Comparison of ENCODE assay signal across 25 cellular contexts in genomic region chr4:167779864-167780263, GRCh38.
DNase-seq lines count a peak whose midpoint lies in the region; ATAC-seq and TF ChIP-seq lines count a peak whose summit lies in the region.
"Had no signal": no experiment of that assay in that cellular context is flagged by ENCODE, and none has a peak within 500 bp of the region (broad histone marks: within the 10 kb centered on the region; RNA-seq: fewer than 3 reads in every experiment).

No MANE protein-coding gene starts in this region.

- H3K79me2 ChIP-seq in ACC112 (ENCODE audit: control insufficient read depth, insufficient read depth, low read length, unreplicated experiment), result no peaks in the 10 kb centered on the region
- H3K79me2 ChIP-seq in PC-9 (ENCODE audit: low read depth), result no peaks in the 10 kb centered on the region

- H3K9me3 Mint-ChIP-seq in HFFc6, result no peaks in the 10 kb centered on the region
- H3K9me3 Mint-ChIP-seq: nephron progenitor cell had no signal

- peak overlapping the region; percentile 70; the same call in 1 of the 2 replicates for H3K27ac Mint-ChIP-seq in HFFc6
- H3K27ac Mint-ChIP-seq: activated naive CD4-positive, alpha-beta T cell treated with anti-CD3 and anti-CD28 coated beads, Interleukin-2, amount 50 U/mL, for 24 hours; CD4-positive, alpha-beta memory T cell; effector memory CD8-positive, alpha-beta T cell; stimulated activated effector memory CD8-positive, alpha-beta T cell treated with anti-CD3 and anti-CD28 coated beads, Interleukin-12 subunit alpha, Interleukin-12 subunit beta, amount 100 ng/mL, for 72 hours had no signal

- ATAC-seq in HG02973 (IDR thresholded peaks at IDR 0.05; ENCODE audit: unreplicated experiment) (no peak), GM19395 (IDR thresholded peaks at IDR 0.05; ENCODE audit: unreplicated experiment) (no peak)
- ATAC-seq: effector memory CD8-positive, alpha-beta T cell; stimulated activated effector memory CD8-positive, alpha-beta T cell treated with anti-CD3 and anti-CD28 coated beads, Interleukin-12 subunit alpha, Interleukin-12 subunit beta, amount 100 ng/mL, for 72 hours had no signal

- TF ChIP-seq CTCF in HFFc6 (IDR thresholded peaks at IDR 0.05) (no peak), PC-9 (conservative IDR thresholded peaks at IDR 0.05) (no peak)

- no peaks in the 10 kb centered on the region for H3K36me3 ChIP-seq in ACC112 (ENCODE audit: insufficient read depth, low read length)
- H3K36me3 ChIP-seq in PC-9 (ENCODE audit: low read depth), result no peaks in the 10 kb centered on the region
- H3K36me3 ChIP-seq: ascending aorta, sigmoid colon, uterus had no signal

- H3K4me2 ChIP-seq in PC-9, result peak overlapping the region; percentile 75

- H3K4me3 Mint-ChIP-seq in HFFc6, result peak overlapping the region; percentile 91
- H3K4me3 Mint-ChIP-seq: activated naive CD4-positive, alpha-beta T cell treated with anti-CD3 and anti-CD28 coated beads, Interleukin-2, amount 50 U/mL, for 24 hours; CD4-positive, alpha-beta memory T cell; effector memory CD8-positive, alpha-beta T cell; nephron progenitor cell; stimulated activated effector memory CD8-positive, alpha-beta T cell treated with anti-CD3 and anti-CD28 coated beads, Interleukin-12 subunit alpha, Interleukin-12 subunit beta, amount 100 ng/mL, for 72 hours had no signal

- H3K4me3 ChIP-seq in ACC112 (ENCODE audit: low read depth, low read length) (peak overlapping the region; percentile 75), PC-9 (peak overlapping the region; percentile 51; the same call in 1 of the 2 replicates)
- H3K4me3 ChIP-seq: ascending aorta, sigmoid colon, uterus had no signal

- H3K4me1 ChIP-seq in ACC112 (ENCODE audit: control insufficient read depth, insufficient read depth, low read length, unreplicated experiment), result no peaks in the 10 kb centered on the region
- H3K4me1 ChIP-seq in PC-9 (replicated peaks; ENCODE audit: insufficient read depth), result 0 out of 2 replicates have a peak, but pooled peaks cover 8% of the 10 kb centered on the region
- H3K4me1 ChIP-seq: ascending aorta, sigmoid colon, uterus had no signal

- no peaks in the 10 kb centered on the region for H4K20me1 ChIP-seq in PC-9 (ENCODE audit: insufficient read depth)

- BruUV-seq in PC-9 (replicated peaks; lab: Mats Ljungman, UMichigan), result no TSS peak

- H3K27me3 ChIP-seq in ACC112 (ENCODE audit: insufficient read depth, low read length) (no peaks in the 10 kb centered on the region), PC-9 (ENCODE audit: insufficient read depth, low read depth) (no peaks in the 10 kb centered on the region)
- H3K27me3 ChIP-seq: ascending aorta, sigmoid colon, uterus had no signal

- POLR2A ChIA-PET in PC-9 (lab: Charles Lee; ENCODE audit: unreplicated experiment) (no interaction called here), HEK293T (lab: Yijun Ruan, JAX) (no interaction called here)

- H3F3A ChIP-seq in PC-9 (ENCODE audit: insufficient read depth, low read depth), result no peaks in the 10 kb centered on the region

- no peaks in the 10 kb centered on the region; the same call in 1 of the 2 replicates for H3K27me3 Mint-ChIP-seq in HFFc6 (ENCODE audit: insufficient read depth)
- H3K27me3 Mint-ChIP-seq: activated naive CD4-positive, alpha-beta T cell treated with anti-CD3 and anti-CD28 coated beads, Interleukin-2, amount 50 U/mL, for 24 hours; CD4-positive, alpha-beta memory T cell; effector memory CD8-positive, alpha-beta T cell had no signal

- intact Hi-C loops in PC-9 (cut with micrococcal nuclease; ENCODE audit: unreplicated experiment), result no loop called here

- H3K36me3 Mint-ChIP-seq in HFFc6 (ENCODE audit: low read depth), result no peaks in the 10 kb centered on the region
- H3K36me3 Mint-ChIP-seq: activated naive CD4-positive, alpha-beta T cell treated with anti-CD3 and anti-CD28 coated beads, Interleukin-2, amount 50 U/mL, for 24 hours; CD4-positive, alpha-beta memory T cell; stimulated activated effector memory CD8-positive, alpha-beta T cell treated with anti-CD3 and anti-CD28 coated beads, Interleukin-12 subunit alpha, Interleukin-12 subunit beta, amount 100 ng/mL, for 72 hours had no signal

- H3K27ac ChIP-seq in ACC112 (ENCODE audit: low read depth, low read length) (no peak overlapping the region), PC-9 (no peak overlapping the region)
- H3K27ac ChIP-seq: ascending aorta, sigmoid colon, uterus had no signal

- H2AFZ ChIP-seq in ACC112 (ENCODE audit: low read length, unreplicated experiment) (peak overlapping the region; percentile 86), PC-9 (peak overlapping the region; percentile 82)

- H3K9me3 ChIP-seq in PC-9 (ENCODE audit: insufficient read depth, low read depth), result no peaks in the 10 kb centered on the region
- H3K9me3 ChIP-seq: ascending aorta, sigmoid colon, uterus had no signal

- in situ Hi-C loops in G401 (cut with HindIII; ENCODE audit: low sequenced_read_pairs), result no loop called here

- CTCF ChIA-PET in PC-9 (lab: Charles Lee) (no interaction called here), HEK293T (lab: Yijun Ruan, JAX) (no interaction called here)

- DNase-seq in HFFc6 (no peak), PC-9 (no peak), fibroblast of peridontal ligament (ENCODE audit: extremely low read depth) (peak; percentile 16), G401 (ENCODE audit: low spot score) (no peak), HEK293T (ENCODE audit: extremely low spot score) (no peak)
- DNase-seq: CD4-positive, alpha-beta memory T cell; cerebellar nuclear complex; DMS153; effector memory CD8-positive, alpha-beta T cell; glutamatergic neuron; Kasumi-1; NCI-H1105; NCI-H2081; NCI-H446; nephron progenitor cell; NK-92 treated with Interleukin-12 subunit alpha and Interleukin-12 subunit beta, amount 100 ng/mL, for 24 hours; posterior cingulate gyrus; sigmoid colon; uterus had no signal

- H3K4me1 Mint-ChIP-seq in HFFc6 (ENCODE audit: low read depth), result no peaks in the 10 kb centered on the region; the same call in 1 of the 2 replicates
- H3K4me1 Mint-ChIP-seq: activated naive CD4-positive, alpha-beta T cell treated with anti-CD3 and anti-CD28 coated beads, Interleukin-2, amount 50 U/mL, for 24 hours; CD4-positive, alpha-beta memory T cell; nephron progenitor cell; stimulated activated effector memory CD8-positive, alpha-beta T cell treated with anti-CD3 and anti-CD28 coated beads, Interleukin-12 subunit alpha, Interleukin-12 subunit beta, amount 100 ng/mL, for 72 hours had no signal

- H3K9me2 ChIP-seq in PC-9 (ENCODE audit: insufficient read depth), result no peaks in the 10 kb centered on the region

TF ChIP-seq in HEK293T, 16 proteins besides CTCF, POLR2A, EP300 and RAD21:
- TF ChIP-seq FOXA1 (IDR thresholded peaks at IDR 0.05) (no peak), TARDBP (IDR thresholded peaks at IDR 0.05) (no peak), BHLHE40 (IDR thresholded peaks at IDR 0.05; ENCODE audit: borderline replicate concordance) (no peak), NFRKB (IDR thresholded peaks at IDR 0.05) (no peak), CTBP1 (IDR thresholded peaks at IDR 0.05; ENCODE audit: borderline replicate concordance) (no peak), SUZ12 (IDR thresholded peaks at IDR 0.05) (no peak), SP1 (IDR thresholded peaks at IDR 0.05) (no peak), LEF1 (IDR thresholded peaks at IDR 0.05; ENCODE audit: borderline replicate concordance) (no peak), ARNT (IDR thresholded peaks at IDR 0.05) (no peak), ELF4 (IDR thresholded peaks at IDR 0.05) (no peak), ZNF384 (IDR thresholded peaks at IDR 0.05) (no peak), FOXM1 (IDR thresholded peaks at IDR 0.05; ENCODE audit: borderline replicate concordance) (no peak)
- TF ChIP-seq, protein P1, sequence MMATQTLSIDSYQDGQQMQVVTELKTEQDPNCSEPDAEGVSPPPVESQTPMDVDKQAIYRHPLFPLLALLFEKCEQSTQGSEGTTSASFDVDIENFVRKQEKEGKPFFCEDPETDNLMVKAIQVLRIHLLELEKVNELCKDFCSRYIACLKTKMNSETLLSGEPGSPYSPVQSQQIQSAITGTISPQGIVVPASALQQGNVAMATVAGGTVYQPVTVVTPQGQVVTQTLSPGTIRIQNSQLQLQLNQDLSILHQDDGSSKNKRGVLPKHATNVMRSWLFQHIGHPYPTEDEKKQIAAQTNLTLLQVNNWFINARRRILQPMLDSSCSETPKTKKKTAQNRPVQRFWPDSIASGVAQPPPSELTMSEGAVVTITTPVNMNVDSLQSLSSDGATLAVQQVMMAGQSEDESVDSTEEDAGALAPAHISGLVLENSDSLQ (IDR thresholded peaks at IDR 0.05), result no peak
